1 cellular context compared by ENCODE assay signal in the genomic region with DNA sequence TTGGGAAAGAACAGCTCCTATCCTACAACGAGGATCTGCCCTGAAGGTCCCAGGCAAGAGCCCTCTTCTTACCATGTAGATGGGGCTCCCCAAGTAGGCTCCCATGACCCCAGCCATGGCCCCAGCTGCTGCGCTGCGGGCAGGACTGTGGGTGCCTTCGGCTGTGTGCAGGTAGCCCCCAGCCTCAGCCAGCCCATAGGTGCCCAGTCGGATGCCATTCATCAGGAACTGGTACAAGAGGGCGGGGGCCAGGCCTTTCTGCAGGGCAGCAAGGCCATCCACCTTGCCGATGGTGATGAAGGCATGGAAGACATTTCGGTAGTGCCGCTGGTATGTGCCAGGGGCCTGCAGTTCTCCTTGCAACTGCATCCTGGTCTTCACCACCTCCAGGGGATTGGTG.
TF ChIP-seq lines count a peak whose summit lies in the region.

No MANE protein-coding gene starts in this region.

TF ChIP-seq in GM12878, 131 proteins besides CTCF, POLR2A, EP300 and RAD21:
- TF ChIP-seq HCFC1 (IDR thresholded peaks at IDR 0.05; ENCODE audit: low read length), result no peak
- no peak for TF ChIP-seq NRF1 (conservative IDR thresholded peaks at IDR 0.05; ENCODE audit: low read depth, low read length)
- TF ChIP-seq POU2F2 (IDR thresholded peaks at IDR 0.05; ENCODE audit: borderline replicate concordance, low read depth, low read length), result no peak
- TF ChIP-seq MYB (IDR thresholded peaks at IDR 0.05; ENCODE audit: borderline replicate concordance, low read depth, low read length), result no peak
- TF ChIP-seq IRF4 (IDR thresholded peaks at IDR 0.05; ENCODE audit: low read depth, low read length), result no peak
- TF ChIP-seq JUNB (IDR thresholded peaks at IDR 0.05), result no peak
